10 cellular contexts compared by ENCODE assay signal in the genomic region with DNA sequence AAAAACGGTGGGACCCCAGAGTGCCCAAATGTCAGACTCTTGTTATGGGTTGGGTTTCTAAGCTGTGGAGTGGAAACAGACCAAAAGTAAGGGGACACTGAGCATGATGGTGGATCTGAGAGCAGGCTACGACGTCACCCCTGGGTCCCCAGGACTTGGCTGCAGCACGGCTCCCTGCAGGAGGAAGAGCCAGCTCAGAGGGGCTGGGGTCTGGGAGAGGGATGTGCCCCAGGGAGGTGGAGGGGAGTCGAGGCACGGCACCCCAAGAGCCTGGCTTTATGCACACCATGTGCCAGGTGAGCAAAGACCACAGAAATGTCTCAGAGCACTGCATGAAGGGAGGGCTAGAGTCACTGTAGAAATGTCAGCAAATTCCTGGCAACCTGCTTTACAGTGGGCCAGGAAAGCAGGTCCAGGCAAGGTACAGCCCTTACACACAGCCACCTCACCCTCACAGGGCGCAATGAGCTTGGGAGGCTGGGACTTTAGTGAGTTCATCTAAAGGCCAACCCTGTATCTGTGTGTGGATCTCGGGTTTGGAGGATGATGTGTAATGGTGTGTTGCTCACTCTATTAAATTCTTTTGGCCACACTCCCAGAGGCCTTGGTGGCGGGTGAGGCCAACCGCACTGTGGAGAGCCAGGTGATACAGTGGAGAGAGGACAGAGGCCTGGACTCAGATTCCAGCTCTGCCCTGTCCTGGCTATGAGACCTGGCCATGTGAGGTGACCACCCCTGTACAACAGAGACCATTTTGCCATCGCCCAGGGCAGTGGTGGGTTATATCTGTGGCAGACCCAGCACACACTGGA. TPM values are rescaled to one million over a fixed set of nuclear protein-coding genes. Genes with fewer than 3 reads are reported as not detected.
DNase-seq lines count a peak whose midpoint lies in the region; ATAC-seq and TF ChIP-seq lines count a peak whose summit lies in the region.
"Had no signal": no experiment of that assay in that cellular context is flagged by ENCODE, and none has a peak within 500 bp of the region (broad histone marks: within the 10 kb centered on the region; RNA-seq: fewer than 3 reads in every experiment).

No MANE protein-coding gene starts in this region.

- no peak overlapping the region for H3K23ac ChIP-seq in mesenchymal stem cell (ENCODE audit: low read length in 2 of 2)

- no peak overlapping the region for H3K4ac ChIP-seq in mesenchymal stem cell (ENCODE audit: low read depth in 1 of 2, low read length in 2 of 2)

- H3K79me1 ChIP-seq in mesenchymal stem cell (replicated peaks; ENCODE audit: low read length, poor library complexity, severe bottlenecking): no peaks in the 10 kb centered on the region

- H4K8ac ChIP-seq in mesenchymal stem cell (ENCODE audit: low read length): no peak overlapping the region

- no peaks in the 10 kb centered on the region for H3K9me3 Mint-ChIP-seq in MCF 10A (ENCODE audit: unreplicated experiment)
- H3K9me3 Mint-ChIP-seq in CD8-positive, alpha-beta T cell: no peaks in the 10 kb centered on the region
- no peaks in the 10 kb centered on the region for H3K9me3 Mint-ChIP-seq in CD4-positive, alpha-beta T cell
- H3K9me3 Mint-ChIP-seq: brain had no signal

- CTCF ChIA-PET in MCF 10A (lab: Yijun Ruan, JAX): interaction anchor here (0.5 to 1.3 kb wide), 6 partner anchors 23 to 362 kb away, joined by 3 to 4 read pairs (median 4); no protein-coding TSS in a partner anchor
- CTCF ChIA-PET in CD8-positive, alpha-beta T cell (lab: Charles Lee): no interaction called here
- CTCF ChIA-PET in CD4-positive, alpha-beta T cell (lab: Charles Lee): no interaction called here

- peaks cover 10% of the 10 kb centered on the region for H3K4me1 ChIP-seq in mesenchymal stem cell (ENCODE audit: control insufficient read depth, insufficient read depth, low read depth, low read length)
- H3K4me1 ChIP-seq in CD8-positive, alpha-beta T cell (ENCODE audit: insufficient read depth, low read length): no peaks in the 10 kb centered on the region

- no peak overlapping the region for H3K4me2 ChIP-seq in mesenchymal stem cell (ENCODE audit: low read length, poor library complexity, severe bottlenecking)

- peak overlapping the region; percentile 18 for H4K91ac ChIP-seq in mesenchymal stem cell (ENCODE audit: low read length)

- no TSS peak for BruUV-seq in MCF 10A (replicated peaks; lab: Mats Ljungman, UMichigan)

- no peak overlapping the region for H3K27ac ChIP-seq in mesenchymal stem cell (ENCODE audit: low read length, poor library complexity, severe bottlenecking)
- no peak overlapping the region for H3K27ac ChIP-seq in CD8-positive, alpha-beta T cell (ENCODE audit: low read depth, low read length)
- H3K27ac ChIP-seq in CD4-positive, alpha-beta T cell (ENCODE audit: low read depth, low read length): no peak overlapping the region

- no peak overlapping the region for H2BK15ac ChIP-seq in mesenchymal stem cell (ENCODE audit: low read depth, poor library complexity, severe bottlenecking)

- H3K4me3 ChIP-seq in mesenchymal stem cell (ENCODE audit: insufficient read depth in 1 of 2, low read depth in 1 of 2, low read length in 2 of 2): no peak overlapping the region
- H3K4me3 ChIP-seq in CD8-positive, alpha-beta T cell (ENCODE audit: low read depth, low read length): no peak overlapping the region

- no peak overlapping the region for H3K9ac ChIP-seq in mesenchymal stem cell (ENCODE audit: low read length)

- H3K14ac ChIP-seq in mesenchymal stem cell (ENCODE audit: low read length in 2 of 2): no peak overlapping the region

- 83% methylated on average over 10 of the region's 11 CpGs for WGBS in mesenchymal stem cell

- peaks cover 31% of the 10 kb centered on the region for H3K36me3 Mint-ChIP-seq in MCF 10A (ENCODE audit: insufficient read depth, unreplicated experiment)
- H3K36me3 Mint-ChIP-seq in CD8-positive, alpha-beta T cell: peaks cover 10% of the 10 kb centered on the region
- peaks cover 6% of the 10 kb centered on the region for H3K36me3 Mint-ChIP-seq in CD4-positive, alpha-beta T cell (ENCODE audit: low read depth)

- H2BK5ac ChIP-seq in mesenchymal stem cell (ENCODE audit: low read depth, low read length, poor library complexity, severe bottlenecking): no peak overlapping the region

- no peaks in the 10 kb centered on the region for H3K9me3 ChIP-seq in mesenchymal stem cell (ENCODE audit: control insufficient read depth, low read length)
- no peaks in the 10 kb centered on the region for H3K9me3 ChIP-seq in CD8-positive, alpha-beta T cell (ENCODE audit: low read length)
- no peaks in the 10 kb centered on the region for H3K9me3 ChIP-seq in CD4-positive, alpha-beta T cell (ENCODE audit: control insufficient read depth, low read length)

- no peaks in the 10 kb centered on the region for H3K27me3 Mint-ChIP-seq in MCF 10A (ENCODE audit: insufficient read depth, unreplicated experiment)
- no peaks in the 10 kb centered on the region for H3K27me3 Mint-ChIP-seq in CD8-positive, alpha-beta T cell (ENCODE audit: low read depth)
- no peaks in the 10 kb centered on the region for H3K27me3 Mint-ChIP-seq in CD4-positive, alpha-beta T cell

- no peak overlapping the region for H2BK120ac ChIP-seq in mesenchymal stem cell (ENCODE audit: low read depth, low read length)

- POLR2A ChIA-PET in MCF 10A (lab: Yijun Ruan, JAX): interaction anchor here (0.5 to 1.5 kb wide), 13 partner anchors 11 to 631 kb away, joined by 3 to 6 read pairs (median 4); partner anchors contain the start of genes CTSH, MORF4L1 and SKIC8
- POLR2A ChIA-PET in CD8-positive, alpha-beta T cell (lab: Charles Lee): no interaction called here
- POLR2A ChIA-PET in CD4-positive, alpha-beta T cell (lab: Charles Lee): interaction anchor here (0.5 kb wide), 1 partner anchor 468 kb away, joined by 3 read pairs; no protein-coding TSS in a partner anchor

- peaks cover 17% of the 10 kb centered on the region for H3K4me1 Mint-ChIP-seq in MCF 10A (ENCODE audit: insufficient read depth, unreplicated experiment)
- H3K4me1 Mint-ChIP-seq in CD8-positive, alpha-beta T cell (ENCODE audit: low read depth): no peaks in the 10 kb centered on the region
- no peaks in the 10 kb centered on the region for H3K4me1 Mint-ChIP-seq in CD4-positive, alpha-beta T cell (ENCODE audit: low read depth)
- H3K4me1 Mint-ChIP-seq: brain had no signal

- H2AFZ ChIP-seq in mesenchymal stem cell (ENCODE audit: low read depth, low read length): no peak overlapping the region

- peak overlapping the region in 1 of 2 experiments; percentile 21 for H2BK12ac ChIP-seq in mesenchymal stem cell (ENCODE audit: low read length in 2 of 2)

- no peak for TF ChIP-seq CTCF in AG09319 (IDR thresholded peaks at IDR 0.05; ENCODE audit: low read depth, low read length)
- TF ChIP-seq CTCF in MCF 10A (IDR thresholded peaks at IDR 0.05; ENCODE audit: unreplicated experiment): no peak
- TF ChIP-seq CTCF in CD8-positive, alpha-beta T cell (IDR thresholded peaks at IDR 0.05): no peak
- no peak for TF ChIP-seq CTCF in CD4-positive, alpha-beta T cell (IDR thresholded peaks at IDR 0.05)

- H3K18ac ChIP-seq in mesenchymal stem cell (ENCODE audit: low read depth in 1 of 2, low read length in 2 of 2): peak overlapping the region; percentile 18 to 55

- peaks cover 22 to 23% of the 10 kb centered on the region in 2 experiments for H3K36me3 ChIP-seq in mesenchymal stem cell (ENCODE audit: control insufficient read depth in 1 of 2, insufficient read depth in 2 of 2, low read depth in 1 of 2, low read length in 2 of 2)
- no peaks in the 10 kb centered on the region for H3K36me3 ChIP-seq in CD8-positive, alpha-beta T cell (ENCODE audit: insufficient read depth, low read length)

- no peak for ATAC-seq in CD8-positive, alpha-beta T cell
- ATAC-seq in CD4-positive, alpha-beta T cell (ENCODE audit: poor library complexity): no peak

- no peak overlapping the region for H3K4me3 Mint-ChIP-seq in MCF 10A (ENCODE audit: unreplicated experiment)
- H3K4me3 Mint-ChIP-seq in CD8-positive, alpha-beta T cell: no peak overlapping the region
- no peak overlapping the region for H3K4me3 Mint-ChIP-seq in CD4-positive, alpha-beta T cell
- H3K4me3 Mint-ChIP-seq: brain had no signal

- H2AK5ac ChIP-seq in mesenchymal stem cell (ENCODE audit: low read length, severe bottlenecking): no peak overlapping the region

- intact Hi-C loops in MCF 10A (cut with micrococcal nuclease): loop anchor here (5.0 kb wide), 1 partner anchor 47 kb away; no protein-coding TSS in a partner anchor
- intact Hi-C loops in CD8-positive, alpha-beta T cell (cut with DNase I, micrococcal nuclease): no loop called here
- intact Hi-C loops in CD4-positive, alpha-beta T cell (cut with DNase I, micrococcal nuclease): no loop called here

- DNase-seq in AG09319 (ENCODE audit: extremely low read depth, low read depth): peak; percentile 59
- peak; percentile 98 for DNase-seq in HT-29 (ENCODE audit: low spot score)
- DNase-seq in MCF 10A (ENCODE audit: unreplicated experiment): peak; percentile 97
- peak; percentile 32 for DNase-seq in mesenchymal stem cell
- no peak for DNase-seq in CD8-positive, alpha-beta T cell
- no peak for DNase-seq in NCI-H446 treated with DMSO at 0.1 percent for 48 hours (lab: John Stamatoyannopoulos, UW)
- DNase-seq in CD4-positive, alpha-beta T cell: no peak
- DNase-seq in NCI-H2227 treated with DMSO at 0.1 percent for 48 hours (lab: John Stamatoyannopoulos, UW): no peak
- DNase-seq: SHP77 treated with DMSO at 0.1 percent for 48 hours had no signal

- peaks cover 0 to 16% of the 10 kb centered on the region in 2 experiments for H3K27me3 ChIP-seq in mesenchymal stem cell (ENCODE audit: control insufficient read depth in 1 of 2, insufficient read depth in 1 of 2, low read length in 2 of 2)
- H3K27me3 ChIP-seq in CD8-positive, alpha-beta T cell (ENCODE audit: insufficient read depth, low read length): no peaks in the 10 kb centered on the region
- no peaks in the 10 kb centered on the region for H3K27me3 ChIP-seq in CD4-positive, alpha-beta T cell (ENCODE audit: control insufficient read depth, insufficient read depth, low read length)

- H3K27ac Mint-ChIP-seq in MCF 10A (ENCODE audit: low read depth, unreplicated experiment): peak overlapping the region; percentile 73
- H3K27ac Mint-ChIP-seq in CD8-positive, alpha-beta T cell: no peak overlapping the region
- no peak overlapping the region for H3K27ac Mint-ChIP-seq in CD4-positive, alpha-beta T cell

RNA-seq across cellular contexts. Expression of gene CTSH, which starts 14.1 kb away (rescaled TPM):
- total RNA-seq in HT-29 (2014; rRNA removed; shearing (Covaris generic)): 492 and 536 TPM in 2 replicates
- 12.5 and 14.4 TPM in 2 replicates for total RNA-seq in MCF 10A (2022)
- 28.4 TPM for polyA plus RNA-seq in mesenchymal stem cell (2013, experiment 1 of 2)
- 29.4 TPM for polyA plus RNA-seq in mesenchymal stem cell (2013, experiment 2 of 2)
- 1 to 10 TPM; 3.7 to 5.0 TPM for total RNA-seq in CD8-positive, alpha-beta T cell
- total RNA-seq in CD4-positive, alpha-beta T cell: 10 to 100 TPM; 11.1 to 11.4 TPM

RNA-seq across cellular contexts. Expression of gene MORF4L1, which starts 58.1 kb away (rescaled TPM):
- 135 and 142 TPM in 2 replicates for total RNA-seq in HT-29 (2014; rRNA removed; shearing (Covaris generic))
- total RNA-seq in MCF 10A (2022): 264 and 279 TPM in 2 replicates
- 560 TPM for polyA plus RNA-seq in mesenchymal stem cell (2013, experiment 1 of 2)
- polyA plus RNA-seq in mesenchymal stem cell (2013, experiment 2 of 2): 524 TPM
- total RNA-seq in CD8-positive, alpha-beta T cell: 100 to 1,000 TPM; 513 to 545 TPM
- total RNA-seq in CD4-positive, alpha-beta T cell: 100 to 1,000 TPM; 463 to 496 TPM

Comparison
In these comparisons a context has a peak if more than half of its experiments do, and no peak if none do; other contexts are left out.
1. DNase-seq: peak in AG09319 (single experiment), HT-29 (single experiment), MCF 10A (single experiment) and mesenchymal stem cell (single experiment); none in CD8-positive, alpha-beta T cell (0 of 7), NCI-H446 treated with DMSO at 0.1 percent for 48 hours (single experiment), CD4-positive, alpha-beta T cell (0 of 10) and NCI-H2227 treated with DMSO at 0.1 percent for 48 hours (single experiment).
2. RNA of gene CTSH, which starts 14.1 kb away (total RNA-seq): 492 to 536 TPM in HT-29; 12.5 to 14.4 TPM in MCF 10A, 11.1 to 11.4 TPM in CD4-positive, alpha-beta T cell and 3.7 to 5.0 TPM in CD8-positive, alpha-beta T cell; every median in the first group is over 10 times any median in the second.